14 cellular contexts compared by ENCODE assay signal in genomic region chr2:196229013-196229412, GRCh38. TPM values are rescaled to one million over a fixed set of nuclear protein-coding genes. Genes with fewer than 3 reads are reported as not detected.
DNase-seq lines count a peak whose midpoint lies in the region; ATAC-seq and TF ChIP-seq lines count a peak whose summit lies in the region.
"Had no signal": no experiment of that assay in that cellular context is flagged by ENCODE, and none has a peak within 500 bp of the region (broad histone marks: within the 10 kb centered on the region; RNA-seq: fewer than 3 reads in every experiment).

No MANE protein-coding gene starts in this region.

- H3K4me1 Mint-ChIP-seq in activated CD4-positive, alpha-beta memory T cell treated with anti-CD3 and anti-CD28 coated beads, Interleukin-2, amount 10 ng/mL, durations not matched to agents 7 days and 5 days, result peaks cover 81% of the 10 kb centered on the region
- H3K4me1 Mint-ChIP-seq in memory B cell, result peaks cover 43% of the 10 kb centered on the region

- no peak for ATAC-seq in memory B cell (ENCODE audit: low read depth)
- ATAC-seq in HG02642 (IDR thresholded peaks at IDR 0.05; ENCODE audit: poor library complexity, unreplicated experiment), result no peak
- no peak for ATAC-seq in HG02678 (IDR thresholded peaks at IDR 0.05; ENCODE audit: unreplicated experiment)
- ATAC-seq in GM21515 (IDR thresholded peaks at IDR 0.05; ENCODE audit: unreplicated experiment), result no peak

- H3K27me3 Mint-ChIP-seq in activated CD4-positive, alpha-beta memory T cell treated with anti-CD3 and anti-CD28 coated beads, Interleukin-2, amount 10 ng/mL, durations not matched to agents 7 days and 5 days, result no peaks in the 10 kb centered on the region
- H3K27me3 Mint-ChIP-seq in memory B cell, result no peaks in the 10 kb centered on the region

- no peaks in the 10 kb centered on the region for H3K27me3 ChIP-seq in BLaER1 treated with 17β-estradiol and CSF1 and Interleukin-3, amounts not matched to agents 10 nM and 100 nM
- H3K27me3 ChIP-seq in DOHH2 (ENCODE audit: control insufficient read depth, low read length), result no peaks in the 10 kb centered on the region
- H3K27me3 ChIP-seq: BE2C, suprapubic skin had no signal

- TF ChIP-seq CTCF in DOHH2 (IDR thresholded peaks at IDR 0.05; ENCODE audit: low read depth, low read length, poor library complexity, severe bottlenecking), result no peak

- no peaks in the 10 kb centered on the region for H3K9me2 ChIP-seq in DOHH2 (replicated peaks; ENCODE audit: control insufficient read depth, low read length)

- peak overlapping the region in 6 of 11 experiments; percentile 16 to 62 (median 44); a peak in 11 of 22 replicates for H3K9ac ChIP-seq in BLaER1 treated with 17β-estradiol and CSF1 and Interleukin-3, amounts not matched to agents 10 nM and 100 nM

- POLR2A ChIA-PET in activated CD4-positive, alpha-beta memory T cell treated with anti-CD3 and anti-CD28 coated beads, Interleukin-2, amount 10 ng/mL, durations not matched to agents 7 days and 5 days (lab: Charles Lee), result interaction anchor here (1.0 to 10.5 kb wide), 10 partner anchors 8 to 55 kb away, joined by 3 to 188 read pairs (median 6); partner anchors contain the start of gene STK17B

- H4K20me1 ChIP-seq in BLaER1 treated with 17β-estradiol and CSF1 and Interleukin-3, amounts not matched to agents 10 nM and 100 nM, result no peaks in the 10 kb centered on the region
- no peaks in the 10 kb centered on the region for H4K20me1 ChIP-seq in DOHH2 (ENCODE audit: control insufficient read depth, insufficient read depth, low read depth, low read length)

- H3K4me3 Mint-ChIP-seq in activated CD4-positive, alpha-beta memory T cell treated with anti-CD3 and anti-CD28 coated beads, Interleukin-2, amount 10 ng/mL, durations not matched to agents 7 days and 5 days, result no peak overlapping the region
- H3K4me3 Mint-ChIP-seq in memory B cell, result no peak overlapping the region

- H3K79me2 ChIP-seq in DOHH2 (ENCODE audit: control insufficient read depth, low read length), result no peaks in the 10 kb centered on the region

- peak overlapping the region; percentile 3 for H3K27ac Mint-ChIP-seq in activated CD4-positive, alpha-beta memory T cell treated with anti-CD3 and anti-CD28 coated beads, Interleukin-2, amount 10 ng/mL, durations not matched to agents 7 days and 5 days
- H3K27ac Mint-ChIP-seq in memory B cell, result peak overlapping the region; percentile 60

- H3F3A ChIP-seq in DOHH2 (ENCODE audit: control insufficient read depth, insufficient read depth), result peaks cover 22% of the 10 kb centered on the region

- H3K27ac ChIP-seq in BLaER1 treated with 17β-estradiol and CSF1 and Interleukin-3, amounts not matched to agents 10 nM and 100 nM, result peak overlapping the region in 9 of 11 experiments; percentile 45 to 100 (median 79); a peak in 17 of 22 replicates
- H3K27ac ChIP-seq in DOHH2 (ENCODE audit: low read depth, low read length), result no peak overlapping the region
- H3K27ac ChIP-seq: prostate gland, RWPE1, suprapubic skin had no signal

- H3K9me3 ChIP-seq in BLaER1 treated with 17β-estradiol and CSF1 and Interleukin-3, amounts not matched to agents 10 nM and 100 nM (replicated peaks in 1 of 11), result peaks cover 0 to 15% (median 5%) of the 10 kb centered on the region in 11 experiments; a peak in 8 of 22 replicates
- no peaks in the 10 kb centered on the region for H3K9me3 ChIP-seq in DOHH2 (ENCODE audit: control insufficient read depth, insufficient read depth, low read length)
- H3K9me3 ChIP-seq: BE2C, HAP-1, prostate gland, suprapubic skin had no signal

- peaks cover 69 to 100% (median 86%) of the 10 kb centered on the region in 10 experiments for H3K4me1 ChIP-seq in BLaER1 treated with 17β-estradiol and CSF1 and Interleukin-3, amounts not matched to agents 10 nM and 100 nM
- H3K4me1 ChIP-seq in DOHH2 (ENCODE audit: control insufficient read depth, low read length), result peaks cover 91% of the 10 kb centered on the region
- H3K4me1 ChIP-seq: BE2C, HAP-1 had no signal

- DNase-seq in activated CD4-positive, alpha-beta memory T cell treated with anti-CD3 and anti-CD28 coated beads, Interleukin-2, amount 10 ng/mL, durations not matched to agents 7 days and 5 days, result no peak
- no peak for DNase-seq in memory B cell (ENCODE audit: low spot score in 2 of 2)
- DNase-seq: BE2C, IMR-90, NCI-H1417 treated with DMSO at 0.1 percent for 48 hours had no signal

- CTCF ChIA-PET in activated CD4-positive, alpha-beta memory T cell treated with anti-CD3 and anti-CD28 coated beads, Interleukin-2, amount 10 ng/mL, durations not matched to agents 7 days and 5 days (lab: Charles Lee), result interaction anchor here (0.7 to 1.5 kb wide), 6 partner anchors 25 to 151 kb away, joined by 3 to 4 read pairs (median 3); no protein-coding TSS in a partner anchor

- H3K36me3 Mint-ChIP-seq in activated CD4-positive, alpha-beta memory T cell treated with anti-CD3 and anti-CD28 coated beads, Interleukin-2, amount 10 ng/mL, durations not matched to agents 7 days and 5 days (ENCODE audit: low read depth), result peaks cover 16% of the 10 kb centered on the region
- H3K36me3 Mint-ChIP-seq in memory B cell, result no peaks in the 10 kb centered on the region

- no peaks in the 10 kb centered on the region for H3K36me3 ChIP-seq in BLaER1 treated with 17β-estradiol and CSF1 and Interleukin-3, amounts not matched to agents 10 nM and 100 nM
- H3K36me3 ChIP-seq in DOHH2 (ENCODE audit: control insufficient read depth, low read length), result no peaks in the 10 kb centered on the region
- H3K36me3 ChIP-seq: BE2C, HAP-1, prostate gland, suprapubic skin had no signal

- peaks cover 7% of the 10 kb centered on the region for H3K9me3 Mint-ChIP-seq in activated CD4-positive, alpha-beta memory T cell treated with anti-CD3 and anti-CD28 coated beads, Interleukin-2, amount 10 ng/mL, durations not matched to agents 7 days and 5 days
- H3K9me3 Mint-ChIP-seq in memory B cell, result no peaks in the 10 kb centered on the region

- H3K4me2 ChIP-seq in BLaER1 treated with 17β-estradiol and CSF1 and Interleukin-3, amounts not matched to agents 10 nM and 100 nM, result peak overlapping the region in 9 of 11 experiments; percentile 18 to 86 (median 69); a peak in 18 of 22 replicates
- H3K4me2 ChIP-seq in DOHH2 (ENCODE audit: low read length), result peak overlapping the region; percentile 31

- H3K4me3 ChIP-seq in BLaER1 treated with 17β-estradiol and CSF1 and Interleukin-3, amounts not matched to agents 10 nM and 100 nM, result 0 out of 20 replicates have a peak overlapping the region, but pooled peaks of 1 of the 10 experiments have one; percentile 3
- peak overlapping the region; percentile 4; the same call in 1 of the 2 replicates for H3K4me3 ChIP-seq in DOHH2 (ENCODE audit: low read length)
- H3K4me3 ChIP-seq: HAP-1, prostate gland, suprapubic skin had no signal

RNA-seq across cellular contexts. Expression of gene STK17B, which starts 57.6 kb away (rescaled TPM):
- total RNA-seq in activated CD4-positive, alpha-beta memory T cell treated with anti-CD3 and anti-CD28 coated beads, Interleukin-2, amount 10 ng/mL, durations not matched to agents 7 days and 5 days, result 100 to 1,000 TPM; 365 to 367 TPM
